ENCODE assay signal across 11 cellular contexts in genomic region chr6:2714359-2714895, GRCh38. TPM values are rescaled to one million over a fixed set of nuclear protein-coding genes. Genes with fewer than 3 reads are reported as not detected.
A peak's percentile ranks its signal among the peaks of the same experiment; 100 is the strongest.
DNase-seq lines count a peak whose midpoint lies in the region; TF ChIP-seq lines count a peak whose summit lies in the region.
"Had no signal": no experiment of that assay in that cellular context is flagged by ENCODE, and none has a peak within 500 bp of the region (broad histone marks: within the 10 kb centered on the region; RNA-seq: fewer than 3 reads in every experiment).

No MANE protein-coding gene starts in this region.

- H3K27ac ChIP-seq in RWPE1 = no peak overlapping the region
- H3K27ac ChIP-seq in spleen = no peak overlapping the region

- TF ChIP-seq CTCF in RWPE1 (conservative IDR thresholded peaks at IDR 0.05; ENCODE audit: low read depth) (no peak), spleen (IDR thresholded peaks at IDR 0.05 in 8 of 11, conservative IDR thresholded peaks at IDR 0.05 in 3 of 11) (no peak)

- intact Hi-C loops in spleen (cut with DNase I; ENCODE audit: low total_unique reads) = no loop called here

- no peak for TF ChIP-seq POLR2A in spleen (IDR thresholded peaks at IDR 0.05)

- 82 to 92% (median 87%) methylated on average over 4 of the region's 4 CpGs for WGBS in spleen, 5 donors

- DNase-seq in GM04504 (ENCODE audit: low read depth) (peak; percentile 65), RWPE1 (ENCODE audit: low spot score) (peak; percentile 44), fibroblast of gingiva (ENCODE audit: low read depth) (peak; percentile 94), skeletal muscle cell (ENCODE audit: low read depth) (peak; percentile 86), spleen (no peak), NCI-H1105 treated with DMSO at 0.1 percent for 48 hours (lab: John Stamatoyannopoulos, UW) (no peak)
- DNase-seq in NK-92 treated with Interleukin-12 subunit alpha and Interleukin-12 subunit beta, amount 100 ng/mL, for 24 hours (lab: John Stamatoyannopoulos, UW) = no peak
- DNase-seq: NCI-H1105; stimulated activated CD4-positive, alpha-beta T cell treated with anti-CD3 and anti-CD28 coated beads, Interleukin-1b, Interleukin-23, amount 100 ng/mL, for 48 hours; T-helper 9 cell had no signal

- CTCF ChIA-PET in RWPE1 (lab: Yijun Ruan, JAX) = interaction anchor here (0.9 kb wide), 1 partner anchor 36 kb away, joined by 3 read pairs; no protein-coding TSS in a partner anchor

- no peak overlapping the region for H3K4me3 ChIP-seq in skeletal muscle cell (ENCODE audit: low read depth, low read length)
- H3K4me3 ChIP-seq in spleen = no peak overlapping the region
- H3K4me3 ChIP-seq: HAP-1 had no signal

- H3K36me3 ChIP-seq in spleen = no peaks in the 10 kb centered on the region
- H3K36me3 ChIP-seq: HAP-1 had no signal

- no peaks in the 10 kb centered on the region for H3K4me1 ChIP-seq in spleen
- H3K4me1 ChIP-seq: HAP-1 had no signal

- H3K9me3 ChIP-seq in spleen = peaks cover 0 to 22% (median 14%) of the 10 kb centered on the region in 8 donors

- no peaks in the 10 kb centered on the region for H3K27me3 ChIP-seq in spleen (replicated peaks in 1 of 7)

- POLR2A ChIA-PET in RWPE1 (lab: Yijun Ruan, JAX; ENCODE audit: low non-redundant PET) = no interaction called here

RNA-seq across cellular contexts. Expression of gene MYLK4, which starts 36.3 kb away (rescaled TPM):
- 1 to 10 TPM in 4 of 7 donors, under 1 TPM in 3; 0.57 to 1.9 (median 1.2) TPM for total RNA-seq in spleen
- polyA plus RNA-seq in spleen = under 1 TPM; 0.21 to 0.76 (median 0.38) TPM

RNA-seq across cellular contexts. Expression of gene WRNIP1, which starts 50.8 kb away (rescaled TPM):
- 10 to 100 TPM; 31.4 to 39.9 (median 33.6) TPM for total RNA-seq in spleen
- polyA plus RNA-seq in spleen = 10 to 100 TPM; 41.5 to 47.7 (median 44.2) TPM

Comparison
In these comparisons a context has a peak if more than half of its experiments do, and no peak if none do; other contexts are left out.
1. DNase-seq: peak in GM04504 (single experiment), RWPE1 (single experiment), fibroblast of gingiva (single experiment) and skeletal muscle cell (single experiment); none in spleen (single experiment), NCI-H1105 treated with DMSO at 0.1 percent for 48 hours (single experiment) and NK-92 treated with Interleukin-12 subunit alpha and Interleukin-12 subunit beta, amount 100 ng/mL, for 24 hours (single experiment).